1 cellular context compared by ENCODE assay signal in the genomic region with DNA sequence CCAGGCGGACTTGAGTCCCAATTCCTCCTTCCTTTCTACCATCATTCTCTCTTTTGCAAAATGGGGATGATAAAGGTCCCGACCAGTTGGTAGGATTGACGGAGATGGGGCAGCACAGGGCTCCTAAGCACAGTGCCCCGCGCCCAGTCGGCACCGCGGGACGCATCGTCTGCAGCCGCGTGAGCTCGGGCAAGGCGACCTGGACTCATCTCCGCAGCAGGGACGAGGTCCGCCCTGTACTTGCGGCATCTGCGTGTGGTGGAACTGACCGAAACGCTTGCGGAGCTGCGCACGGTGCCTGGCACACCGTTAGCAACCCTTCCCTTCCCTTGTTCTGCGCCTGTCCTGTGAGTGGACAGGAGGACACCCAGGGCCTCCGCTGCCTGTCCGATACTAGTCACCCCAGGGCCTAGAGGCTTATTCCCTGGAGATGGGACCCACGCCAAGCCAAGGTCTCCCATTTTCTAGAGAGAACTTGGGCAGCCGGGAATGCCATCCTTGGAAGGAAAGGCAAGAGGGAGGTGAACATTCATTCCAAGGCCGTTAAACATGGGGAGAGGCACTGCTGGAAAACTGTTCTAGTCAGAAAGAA.
TF ChIP-seq lines count a peak whose summit lies in the region.

No MANE protein-coding gene starts in this region.

TF ChIP-seq in GM23338, 12 proteins besides CTCF, POLR2A, EP300 and RAD21 (continued from another document):
- TF ChIP-seq ZNF462 (CRISPR knock-in tag; IDR thresholded peaks at IDR 0.05) (no peak), EZH2phosphoT487 (IDR thresholded peaks at IDR 0.05; ENCODE audit: unreplicated experiment) (no peak), NANOG (IDR thresholded peaks at IDR 0.05; ENCODE audit: borderline replicate concordance) (no peak), JUNB (IDR thresholded peaks at IDR 0.05; ENCODE audit: unreplicated experiment) (no peak), ETS1 (IDR thresholded peaks at IDR 0.05) (no peak), POLR2AphosphoS5 (IDR thresholded peaks at IDR 0.05; ENCODE audit: low read depth) (no peak)
